Comparison of ENCODE assay signal across 14 cellular contexts in genomic region chr1:54291276-54292014, GRCh38.
DNase-seq lines count a peak whose midpoint lies in the region; ATAC-seq and TF ChIP-seq lines count a peak whose summit lies in the region.
"Had no signal": no experiment of that assay in that cellular context is flagged by ENCODE, and none has a peak within 500 bp of the region (broad histone marks: within the 10 kb centered on the region; RNA-seq: fewer than 3 reads in every experiment).

No MANE protein-coding gene starts in this region.

- no peaks in the 10 kb centered on the region for H3K27me3 Mint-ChIP-seq in activated naive CD4-positive, alpha-beta T cell treated with anti-CD3 and anti-CD28 coated beads, Interleukin-2, amount 10 ng/mL, durations not matched to agents 7 days and 5 days
- H3K27me3 Mint-ChIP-seq in activated CD4-positive, alpha-beta T cell treated with anti-CD3 and anti-CD28 coated beads, Interleukin-2, amount 10 ng/mL, durations not matched to agents 24 days and 14 days = no peaks in the 10 kb centered on the region
- H3K27me3 Mint-ChIP-seq: naive B cell had no signal

- WGBS in tibial nerve, 2 donors = 75 to 76% methylated on average over 19 to 20 of the region's 20 CpGs

- H3K4me3 ChIP-seq in tibial nerve = no peak overlapping the region
- H3K4me3 ChIP-seq: SK-N-MC, spleen had no signal

- H3K4me1 Mint-ChIP-seq in activated naive CD4-positive, alpha-beta T cell treated with anti-CD3 and anti-CD28 coated beads, Interleukin-2, amount 10 ng/mL, durations not matched to agents 7 days and 5 days = peaks cover 74% of the 10 kb centered on the region
- H3K4me1 Mint-ChIP-seq in activated CD4-positive, alpha-beta T cell treated with anti-CD3 and anti-CD28 coated beads, Interleukin-2, amount 10 ng/mL, durations not matched to agents 24 days and 14 days = peaks cover 78% of the 10 kb centered on the region

- intact Hi-C loops in activated CD4-positive, alpha-beta T cell treated with anti-CD3 and anti-CD28 coated beads, Interleukin-2, amount 10 ng/mL, durations not matched to agents 24 days and 14 days (cut with micrococcal nuclease) = no loop called here

- H3K9me3 Mint-ChIP-seq in activated naive CD4-positive, alpha-beta T cell treated with anti-CD3 and anti-CD28 coated beads, Interleukin-2, amount 10 ng/mL, durations not matched to agents 7 days and 5 days = no peaks in the 10 kb centered on the region
- H3K9me3 Mint-ChIP-seq in activated CD4-positive, alpha-beta T cell treated with anti-CD3 and anti-CD28 coated beads, Interleukin-2, amount 10 ng/mL, durations not matched to agents 24 days and 14 days = no peaks in the 10 kb centered on the region
- H3K9me3 Mint-ChIP-seq: naive B cell had no signal

- peak overlapping the region; percentile 27 to 84 (median 56) for H3K27ac ChIP-seq in tibial nerve

- H3K27ac Mint-ChIP-seq in activated naive CD4-positive, alpha-beta T cell treated with anti-CD3 and anti-CD28 coated beads, Interleukin-2, amount 10 ng/mL, durations not matched to agents 7 days and 5 days = peak overlapping the region; percentile 56
- no peak overlapping the region for H3K27ac Mint-ChIP-seq in activated CD4-positive, alpha-beta T cell treated with anti-CD3 and anti-CD28 coated beads, Interleukin-2, amount 10 ng/mL, durations not matched to agents 24 days and 14 days

- H3K36me3 ChIP-seq in tibial nerve = no peaks in the 10 kb centered on the region
- H3K36me3 ChIP-seq: spleen had no signal

- peaks cover 9% of the 10 kb centered on the region for H3K36me3 Mint-ChIP-seq in activated naive CD4-positive, alpha-beta T cell treated with anti-CD3 and anti-CD28 coated beads, Interleukin-2, amount 10 ng/mL, durations not matched to agents 7 days and 5 days
- H3K36me3 Mint-ChIP-seq in activated CD4-positive, alpha-beta T cell treated with anti-CD3 and anti-CD28 coated beads, Interleukin-2, amount 10 ng/mL, durations not matched to agents 24 days and 14 days (ENCODE audit: low read depth) = peaks cover 4% of the 10 kb centered on the region
- H3K36me3 Mint-ChIP-seq: naive B cell had no signal

- no peak for DNase-seq in activated naive CD4-positive, alpha-beta T cell treated with anti-CD3 and anti-CD28 coated beads, Interleukin-2, amount 10 ng/mL, durations not matched to agents 7 days and 5 days
- no peak for DNase-seq in activated naive CD4-positive, alpha-beta T cell treated with anti-CD3 and anti-CD28 coated beads, Interleukin-2, amount 50 U/mL, for 16 hours
- peak; percentile 67 for DNase-seq in SHP77 treated with DMSO at 0.1 percent for 48 hours (lab: John Stamatoyannopoulos, UW)
- peak; percentile 92 for DNase-seq in left kidney (ENCODE audit: low read depth, low spot score)
- no peak for DNase-seq in tibial nerve (ENCODE audit: low spot score in 2 of 2)
- no peak for DNase-seq in activated CD4-positive, alpha-beta T cell treated with anti-CD3 and anti-CD28 coated beads, Interleukin-2, amount 10 ng/mL, durations not matched to agents 24 days and 14 days
- DNase-seq in inferior parietal cortex (ENCODE audit: extremely low spot score) = no peak
- no peak for DNase-seq in omental fat pad (ENCODE audit: low spot score)
- DNase-seq: activated effector memory CD4-positive, alpha-beta T cell treated with Interleukin-2 at 50 U/mL for 16 hours; central memory CD4-positive, alpha-beta T cell; naive B cell; spleen had no signal

- TF ChIP-seq POLR2A in tibial nerve (IDR thresholded peaks at IDR 0.05) = no peak

- CTCF ChIA-PET in activated naive CD4-positive, alpha-beta T cell treated with anti-CD3 and anti-CD28 coated beads, Interleukin-2, amount 10 ng/mL, durations not matched to agents 7 days and 5 days (lab: Charles Lee) = interaction anchor here (1.2 to 1.5 kb wide), 3 partner anchors 18 to 110 kb away, joined by 3 to 5 read pairs (median 4); no protein-coding TSS in a partner anchor

- TF ChIP-seq CTCF in tibial nerve (IDR thresholded peaks at IDR 0.05) (no peak), omental fat pad (IDR thresholded peaks at IDR 0.05) (no peak)

- no peak overlapping the region for H3K4me3 Mint-ChIP-seq in activated naive CD4-positive, alpha-beta T cell treated with anti-CD3 and anti-CD28 coated beads, Interleukin-2, amount 10 ng/mL, durations not matched to agents 7 days and 5 days
- H3K4me3 Mint-ChIP-seq in activated CD4-positive, alpha-beta T cell treated with anti-CD3 and anti-CD28 coated beads, Interleukin-2, amount 10 ng/mL, durations not matched to agents 24 days and 14 days = no peak overlapping the region
- H3K4me3 Mint-ChIP-seq: naive B cell had no signal

- no peak for TF ChIP-seq EP300 in tibial nerve (IDR thresholded peaks at IDR 0.05)

- peaks cover 0 to 100% (median 66%) of the 10 kb centered on the region in 4 donors for H3K4me1 ChIP-seq in tibial nerve

- no peaks in the 10 kb centered on the region for H3K9me3 ChIP-seq in tibial nerve
- H3K9me3 ChIP-seq: spleen had no signal

- no peak for ATAC-seq in omental fat pad (ENCODE audit: low FRiP score)
- ATAC-seq: activated CD4-positive, CD25-positive, alpha-beta regulatory T cell treated with anti-CD3 and anti-CD28 coated beads, Interleukin-2, amount 50 U/mL, for 24 hours had no signal

- no peaks in the 10 kb centered on the region for H3K27me3 ChIP-seq in tibial nerve
- H3K27me3 ChIP-seq: spleen had no signal

Comparison
In these comparisons a context has a peak if more than half of its experiments do, and no peak if none do; other contexts are left out.
1. DNase-seq: peak in SHP77 treated with DMSO at 0.1 percent for 48 hours (single experiment) and left kidney (single experiment); none in activated naive CD4-positive, alpha-beta T cell treated with anti-CD3 and anti-CD28 coated beads, Interleukin-2, amount 10 ng/mL, durations not matched to agents 7 days and 5 days (single experiment), activated naive CD4-positive, alpha-beta T cell treated with anti-CD3 and anti-CD28 coated beads, Interleukin-2, amount 50 U/mL, for 16 hours (single experiment), tibial nerve (0 of 2), activated CD4-positive, alpha-beta T cell treated with anti-CD3 and anti-CD28 coated beads, Interleukin-2, amount 10 ng/mL, durations not matched to agents 24 days and 14 days (single experiment), inferior parietal cortex (single experiment) and omental fat pad (single experiment).